Comparison of ENCODE assay signal across 8 cellular contexts in the genomic region with DNA sequence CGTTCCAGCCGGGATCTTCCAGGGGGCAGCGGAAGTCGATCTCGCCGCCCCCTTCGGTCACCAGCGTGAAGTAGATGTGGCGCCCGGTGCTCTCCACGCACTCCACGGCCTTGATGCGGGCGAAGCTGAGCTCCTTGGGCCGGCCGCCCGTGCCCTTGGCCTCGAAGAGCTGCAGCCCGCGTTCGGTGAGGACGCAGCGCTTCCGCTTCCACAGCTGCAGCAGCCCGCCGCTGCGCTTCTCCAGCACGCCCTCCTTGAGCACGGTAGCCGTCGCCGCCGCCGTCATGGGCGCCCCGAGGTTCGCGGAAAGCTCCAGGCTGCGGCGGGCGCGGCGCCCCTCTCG.
DNase-seq lines count a peak whose midpoint lies in the region; ATAC-seq, FAIRE-seq and TF ChIP-seq lines count a peak whose summit lies in the region.

No MANE protein-coding gene starts in this region.

- peaks cover 25% of the 10 kb centered on the region for H3K36me3 ChIP-seq in HUES6 (ENCODE audit: control insufficient read depth, insufficient read depth, low read length)
- H3K36me3 ChIP-seq in iPS DF 6.9 (ENCODE audit: control insufficient read depth, insufficient read depth, low read length), result peaks cover 13% of the 10 kb centered on the region; the same call in 1 of the 2 replicates

- H3K4me1 Mint-ChIP-seq in stimulated activated effector memory CD8-positive, alpha-beta T cell treated with anti-CD3 and anti-CD28 coated beads, Interleukin-12 subunit alpha, Interleukin-12 subunit beta, amount 100 ng/mL, for 72 hours, result no peaks in the 10 kb centered on the region

- no peaks in the 10 kb centered on the region for H3K9me3 ChIP-seq in HUES6 (ENCODE audit: control insufficient read depth, insufficient read depth, low read depth, low read length)
- H3K9me3 ChIP-seq in iPS DF 6.9 (ENCODE audit: control insufficient read depth, insufficient read depth, low read length), result no peaks in the 10 kb centered on the region

- H3K4me3 Mint-ChIP-seq in stimulated activated effector memory CD8-positive, alpha-beta T cell treated with anti-CD3 and anti-CD28 coated beads, Interleukin-12 subunit alpha, Interleukin-12 subunit beta, amount 100 ng/mL, for 72 hours, result peak overlapping the region; percentile 55

- FAIRE-seq in D721Med (lab: Jason Lieb, UNC), result no peak

- H3K27ac Mint-ChIP-seq in stimulated activated effector memory CD8-positive, alpha-beta T cell treated with anti-CD3 and anti-CD28 coated beads, Interleukin-12 subunit alpha, Interleukin-12 subunit beta, amount 100 ng/mL, for 72 hours, result no peak overlapping the region

- peak; percentile 57 for ATAC-seq in stimulated activated effector memory CD8-positive, alpha-beta T cell treated with anti-CD3 and anti-CD28 coated beads, Interleukin-12 subunit alpha, Interleukin-12 subunit beta, amount 100 ng/mL, for 72 hours

- DNase-seq in EH (ENCODE audit: low read depth), result peak; percentile 57
- DNase-seq in GM20000 (ENCODE audit: low spot score), result peak; percentile 69
- DNase-seq in iPS DF 6.9 (ENCODE audit: low read depth, low spot score), result no peak
- no peak for DNase-seq in stimulated activated effector memory CD8-positive, alpha-beta T cell treated with anti-CD3 and anti-CD28 coated beads, Interleukin-12 subunit alpha, Interleukin-12 subunit beta, amount 100 ng/mL, for 72 hours (ENCODE audit: low spot score in 2 of 2)
- DNase-seq in central memory CD4-positive, alpha-beta T cell, result no peak
- DNase-seq in D721Med (ENCODE audit: insufficient read length, low spot score), result no peak

- no peaks in the 10 kb centered on the region for H3K9me3 Mint-ChIP-seq in stimulated activated effector memory CD8-positive, alpha-beta T cell treated with anti-CD3 and anti-CD28 coated beads, Interleukin-12 subunit alpha, Interleukin-12 subunit beta, amount 100 ng/mL, for 72 hours

- H3K27me3 ChIP-seq in HUES6 (ENCODE audit: control insufficient read depth, insufficient read depth, low read length), result peaks cover 36% of the 10 kb centered on the region
- peaks cover 6% of the 10 kb centered on the region; the same call in 1 of the 2 replicates for H3K27me3 ChIP-seq in iPS DF 6.9 (ENCODE audit: control insufficient read depth, insufficient read depth, low read length)

- H3K4me3 ChIP-seq in HUES6 (ENCODE audit: low read depth, low read length) (peak overlapping the region; percentile 99), iPS DF 6.9 (ENCODE audit: low read length) (peak overlapping the region; percentile 62)

- H3K4me1 ChIP-seq in HUES6 (ENCODE audit: control insufficient read depth, insufficient read depth, low read length) (peaks cover 16% of the 10 kb centered on the region), iPS DF 6.9 (ENCODE audit: control insufficient read depth, insufficient read depth, low read length) (peaks cover 6% of the 10 kb centered on the region)

- H3K9ac ChIP-seq in HUES6 (ENCODE audit: low read length), result peak overlapping the region; percentile 91

- TF ChIP-seq CTCF in GM20000 (IDR thresholded peaks at IDR 0.05; ENCODE audit: extremely low read depth, missing control alignments), result no peak
- no peak for TF ChIP-seq CTCF in D721Med (IDR thresholded peaks at IDR 0.05; ENCODE audit: insufficient read depth, missing control alignments)

- no CpG with 5 or more reads among the region's 44 CpGs for WGBS in iPS DF 6.9 (ENCODE audit: insufficient coverage, insufficient read length)

- no peaks in the 10 kb centered on the region for H3K36me3 Mint-ChIP-seq in stimulated activated effector memory CD8-positive, alpha-beta T cell treated with anti-CD3 and anti-CD28 coated beads, Interleukin-12 subunit alpha, Interleukin-12 subunit beta, amount 100 ng/mL, for 72 hours

- H3K27ac ChIP-seq in HUES6 (ENCODE audit: low read depth, low read length) (peak overlapping the region; percentile 93), angular gyrus (ENCODE audit: low read depth, low read length) (peak overlapping the region; percentile 96), iPS DF 6.9 (ENCODE audit: low read length) (no peak overlapping the region)

Comparison
In these comparisons a context has a peak if more than half of its experiments do, and no peak if none do; other contexts are left out.
1. DNase-seq: peak in EH (single experiment) and GM20000 (single experiment); none in iPS DF 6.9 (single experiment), stimulated activated effector memory CD8-positive, alpha-beta T cell treated with anti-CD3 and anti-CD28 coated beads, Interleukin-12 subunit alpha, Interleukin-12 subunit beta, amount 100 ng/mL, for 72 hours (0 of 2), central memory CD4-positive, alpha-beta T cell (single experiment) and D721Med (single experiment).